29 cellular contexts compared by ENCODE assay signal in the genomic region with DNA sequence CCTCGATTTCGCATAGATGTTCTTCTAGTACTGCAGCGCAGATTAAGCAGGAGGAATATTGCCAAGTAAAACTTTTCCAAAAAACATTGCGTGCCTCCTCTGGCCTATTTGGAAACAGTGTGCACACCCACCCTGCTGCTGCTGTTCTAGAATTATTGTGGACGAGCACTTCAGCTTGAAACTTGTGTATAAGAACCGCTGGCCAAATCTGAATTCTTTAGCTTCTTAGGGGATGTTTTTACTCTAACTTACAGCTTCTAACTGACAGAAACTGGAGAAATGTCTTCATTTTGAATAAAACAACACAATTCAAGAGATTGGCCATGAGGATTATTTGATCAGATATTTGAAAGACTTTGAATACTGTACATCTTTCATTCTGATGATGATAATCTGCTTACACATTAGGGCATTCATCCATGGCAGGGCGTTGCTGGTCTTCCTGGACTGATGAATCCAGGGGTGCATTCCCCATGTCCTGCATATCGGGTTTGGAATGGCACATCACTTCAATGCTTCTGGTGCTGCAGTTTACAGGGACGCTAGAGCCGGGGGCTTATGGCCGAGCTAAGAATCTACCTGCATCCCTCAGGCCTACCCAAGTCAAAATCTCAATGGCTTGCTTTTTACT. TPM values are rescaled to one million over a fixed set of nuclear protein-coding genes. Genes with fewer than 3 reads are reported as not detected.
DNase-seq lines count a peak whose midpoint lies in the region; ATAC-seq and TF ChIP-seq lines count a peak whose summit lies in the region.
"Had no signal": no experiment of that assay in that cellular context is flagged by ENCODE, and none has a peak within 500 bp of the region (broad histone marks: within the 10 kb centered on the region; RNA-seq: fewer than 3 reads in every experiment).

No MANE protein-coding gene starts in this region.

- no peaks in the 10 kb centered on the region for H3K9me3 Mint-ChIP-seq in MCF 10A (ENCODE audit: unreplicated experiment)
- H3K9me3 Mint-ChIP-seq: activated naive CD8-positive, alpha-beta T cell treated with anti-CD3 and anti-CD28 coated beads for 36 hours had no signal

- H2BK120ac ChIP-seq in mesenchymal stem cell (ENCODE audit: low read depth, low read length): no peak overlapping the region

- no peak overlapping the region for H3K23ac ChIP-seq in mesenchymal stem cell (ENCODE audit: low read length in 2 of 2)

- no TSS peak for BruUV-seq in MCF 10A (replicated peaks; lab: Mats Ljungman, UMichigan)

- no peak overlapping the region for H2BK12ac ChIP-seq in mesenchymal stem cell (ENCODE audit: low read length in 2 of 2)

- TF ChIP-seq CTCF in MCF 10A (IDR thresholded peaks at IDR 0.05; ENCODE audit: unreplicated experiment) (no peak), breast epithelium (IDR thresholded peaks at IDR 0.05) (no peak)

- H3K4me1 ChIP-seq in breast epithelium: no peaks in the 10 kb centered on the region
- H3K4me1 ChIP-seq in adipocyte (ENCODE audit: control insufficient read depth, insufficient read depth, low read length): peaks cover 21% of the 10 kb centered on the region
- H3K4me1 ChIP-seq in mesenchymal stem cell (ENCODE audit: control insufficient read depth, insufficient read depth, low read depth, low read length): peaks cover 12% of the 10 kb centered on the region

- H3K9ac ChIP-seq in adipocyte (ENCODE audit: low read length) (peak overlapping the region; percentile 17), mesenchymal stem cell (ENCODE audit: low read length) (peak overlapping the region; percentile 65)

- H3K4me1 Mint-ChIP-seq in MCF 10A (ENCODE audit: insufficient read depth, unreplicated experiment): no peaks in the 10 kb centered on the region
- H3K4me1 Mint-ChIP-seq: activated naive CD8-positive, alpha-beta T cell treated with anti-CD3 and anti-CD28 coated beads for 36 hours had no signal

- H2AFZ ChIP-seq in mesenchymal stem cell (ENCODE audit: low read depth, low read length): no peak overlapping the region

- H2BK5ac ChIP-seq in mesenchymal stem cell (ENCODE audit: low read depth, low read length, poor library complexity, severe bottlenecking): peak overlapping the region; percentile 3

- peak overlapping the region in 1 of 2 donors; percentile 3 for H3K27ac ChIP-seq in breast epithelium
- H3K27ac ChIP-seq in mesenchymal stem cell (ENCODE audit: low read length, poor library complexity, severe bottlenecking): peak overlapping the region; percentile 53
- H3K27ac ChIP-seq: 22Rv1, heart left ventricle, lower lobe of right lung, ovary, VCaP had no signal

- H3K4me2 ChIP-seq in mesenchymal stem cell (ENCODE audit: low read length, poor library complexity, severe bottlenecking): no peak overlapping the region

- H3K9me3 ChIP-seq in breast epithelium (peaks cover 0 to 10% of the 10 kb centered on the region in 2 donors), adipocyte (ENCODE audit: control insufficient read depth, low read length) (peaks cover 12% of the 10 kb centered on the region), mesenchymal stem cell (ENCODE audit: control insufficient read depth, low read length) (peaks cover 13% of the 10 kb centered on the region)
- H3K9me3 ChIP-seq: ovary had no signal

- POLR2A ChIA-PET in MCF 10A (lab: Yijun Ruan, JAX): no interaction called here

- H3K36me3 Mint-ChIP-seq in MCF 10A (ENCODE audit: insufficient read depth, unreplicated experiment): no peaks in the 10 kb centered on the region
- H3K36me3 Mint-ChIP-seq: activated naive CD8-positive, alpha-beta T cell treated with anti-CD3 and anti-CD28 coated beads for 36 hours; natural killer cell treated with Interleukin-12 subunit alpha and Interleukin-12 subunit beta and Interleukin-15 and Interleukin-18, amount 100 ng/mL, for 72 hours had no signal

- H3K4me3 ChIP-seq in breast epithelium (peak overlapping the region in 1 of 3 donors; percentile 33), adipocyte (ENCODE audit: low read length) (peak overlapping the region; percentile 77), mesenchymal stem cell (ENCODE audit: insufficient read depth in 1 of 2, low read depth in 1 of 2, low read length in 2 of 2) (peak overlapping the region in 1 of 2 experiments; percentile 64)
- H3K4me3 ChIP-seq: heart left ventricle, K562, lower lobe of right lung, MG63, ovary had no signal

- DNase-seq in MCF 10A (ENCODE audit: unreplicated experiment) (peak; percentile 46), breast epithelium (ENCODE audit: low spot score in 2 of 2) (no peak), adipocyte (ENCODE audit: low read depth) (no peak), mesenchymal stem cell (no peak), SW480 (ENCODE audit: low spot score) (no peak)
- DNase-seq in stimulated activated naive CD8-positive, alpha-beta T cell treated with anti-CD3 and anti-CD28 coated beads, Interleukin-15, Interleukin-2, amounts not matched to agents 100 U/mL and 50 U/mL, for 24 hours: no peak
- DNase-seq: activated CD4-positive, alpha-beta T cell treated with anti-CD3 and anti-CD28 coated beads for 4 hours; activated CD8-positive, alpha-beta memory T cell treated with anti-CD3 and anti-CD28 coated beads for 24 hours; activated effector memory CD4-positive, alpha-beta T cell treated with Interleukin-2 at 50 U/mL for 16 hours; activated naive CD8-positive, alpha-beta T cell treated with anti-CD3 and anti-CD28 coated beads for 36 hours; cerebellar nuclear complex; heart left ventricle; kidney; lower lobe of right lung; MG63; NCI-H2081; NCI-H2227 treated with DMSO at 0.1 percent for 48 hours; NCI-H69; stimulated activated CD4-positive, alpha-beta T cell treated with anti-CD3 and anti-CD28 coated beads, Interleukin-2, amount 100 ng/mL, for 48 hours had no signal

- no peak overlapping the region for H4K91ac ChIP-seq in mesenchymal stem cell (ENCODE audit: low read length)

- CTCF ChIA-PET in MCF 10A (lab: Yijun Ruan, JAX): interaction anchor here (0.8 to 1.0 kb wide), 2 partner anchors 248 to 274 kb away, joined by 3 to 4 read pairs; no protein-coding TSS in a partner anchor

- no peak overlapping the region for H3K18ac ChIP-seq in mesenchymal stem cell (ENCODE audit: low read depth in 1 of 2, low read length in 2 of 2)

- no peaks in the 10 kb centered on the region for H3K27me3 ChIP-seq in breast epithelium
- peaks cover 3% of the 10 kb centered on the region for H3K27me3 ChIP-seq in adipocyte (replicated peaks; ENCODE audit: control insufficient read depth, insufficient read depth, low read length)
- peaks cover 0 to 4% of the 10 kb centered on the region in 2 experiments for H3K27me3 ChIP-seq in mesenchymal stem cell (ENCODE audit: control insufficient read depth in 1 of 2, insufficient read depth in 1 of 2, low read length in 2 of 2)
- H3K27me3 ChIP-seq: ovary had no signal

- no peak overlapping the region for H3K27ac Mint-ChIP-seq in MCF 10A (ENCODE audit: low read depth, unreplicated experiment)
- H3K27ac Mint-ChIP-seq: activated naive CD8-positive, alpha-beta T cell treated with anti-CD3 and anti-CD28 coated beads for 36 hours; natural killer cell treated with Interleukin-12 subunit alpha and Interleukin-12 subunit beta and Interleukin-15 and Interleukin-18, amount 100 ng/mL, for 72 hours had no signal

- H3K4ac ChIP-seq in mesenchymal stem cell (ENCODE audit: low read depth in 1 of 2, low read length in 2 of 2): no peak overlapping the region

- ATAC-seq in GM19452 (IDR thresholded peaks at IDR 0.05; ENCODE audit: unreplicated experiment) (no peak), HG03469 (IDR thresholded peaks at IDR 0.05; ENCODE audit: unreplicated experiment) (no peak)
- ATAC-seq in stimulated activated naive CD8-positive, alpha-beta T cell treated with anti-CD3 and anti-CD28 coated beads, Interleukin-15, Interleukin-2, amounts not matched to agents 100 U/mL and 50 U/mL, for 24 hours: no peak
- ATAC-seq: heart left ventricle; K562; lower lobe of right lung; natural killer cell treated with Interleukin-12 subunit alpha and Interleukin-12 subunit beta and Interleukin-15 and Interleukin-18, amount 100 ng/mL, for 72 hours had no signal

- no peak overlapping the region for H2BK15ac ChIP-seq in mesenchymal stem cell (ENCODE audit: low read depth, poor library complexity, severe bottlenecking)

- H3K27me3 Mint-ChIP-seq in MCF 10A (ENCODE audit: insufficient read depth, unreplicated experiment): peaks cover 16% of the 10 kb centered on the region
- H3K27me3 Mint-ChIP-seq: natural killer cell treated with Interleukin-12 subunit alpha and Interleukin-12 subunit beta and Interleukin-15 and Interleukin-18, amount 100 ng/mL, for 72 hours had no signal

- H2AK5ac ChIP-seq in mesenchymal stem cell (ENCODE audit: low read length, severe bottlenecking): peak overlapping the region; percentile 21

- no peaks in the 10 kb centered on the region for H3K36me3 ChIP-seq in breast epithelium
- no peaks in the 10 kb centered on the region for H3K36me3 ChIP-seq in adipocyte (ENCODE audit: control insufficient read depth, insufficient read depth, low read length, severe bottlenecking)
- H3K36me3 ChIP-seq in mesenchymal stem cell (ENCODE audit: control insufficient read depth in 1 of 2, insufficient read depth in 2 of 2, low read depth in 1 of 2, low read length in 2 of 2): no peaks in the 10 kb centered on the region
- H3K36me3 ChIP-seq: heart left ventricle, lower lobe of right lung, MG63, ovary had no signal

- no peak overlapping the region for H4K8ac ChIP-seq in mesenchymal stem cell (ENCODE audit: low read length)

- TF ChIP-seq POLR2A in breast epithelium (IDR thresholded peaks at IDR 0.05): no peak

- H3K79me1 ChIP-seq in mesenchymal stem cell (replicated peaks; ENCODE audit: low read length, poor library complexity, severe bottlenecking): no peaks in the 10 kb centered on the region

- no peak overlapping the region for H3K4me3 Mint-ChIP-seq in MCF 10A (ENCODE audit: unreplicated experiment)
- H3K4me3 Mint-ChIP-seq: activated naive CD8-positive, alpha-beta T cell treated with anti-CD3 and anti-CD28 coated beads for 36 hours; natural killer cell treated with Interleukin-12 subunit alpha and Interleukin-12 subunit beta and Interleukin-15 and Interleukin-18, amount 100 ng/mL, for 72 hours had no signal

- intact Hi-C loops in MCF 10A (cut with micrococcal nuclease) (no loop called here), breast epithelium (cut with DNase I; ENCODE audit: low total_unique reads) (no loop called here)

- no peak overlapping the region for H3K14ac ChIP-seq in mesenchymal stem cell (ENCODE audit: low read length in 2 of 2)

- WGBS in mesenchymal stem cell: 78% methylated on average over 10 of the region's 11 CpGs

RNA-seq across cellular contexts. Expression of gene ADAMTS16, which starts 6.5 kb away (rescaled TPM):
- total RNA-seq in MCF 10A (2022) (not detected in 2 replicates), breast epithelium (1 to 10 TPM in 1 of 3 donors, under 1 TPM in 2; 0.15 to 1.3 (median 0.33) TPM)
- not detected for polyA plus RNA-seq in mesenchymal stem cell (2013, experiment 1 of 2)
- not detected for polyA plus RNA-seq in mesenchymal stem cell (2013, experiment 2 of 2)
- total RNA-seq: activated naive CD8-positive, alpha-beta T cell treated with anti-CD3 and anti-CD28 coated beads for 36 hours; HT-29; K562; mononuclear cell; natural killer cell treated with Interleukin-12 subunit alpha and Interleukin-12 subunit beta and Interleukin-15 and Interleukin-18, amount 100 ng/mL, for 72 hours; T-helper 2 cell treated with Interferon-gamma antibody and Interleukin-4, amounts not matched to agents 100 ng/mL and 5 ng/mL, for 36 hours had no signal
- polyA plus RNA-seq: heart left ventricle, K562 had no signal
